Comparison of ENCODE assay signal across 14 cellular contexts in genomic region chr4:108972613-108973283, GRCh38.
A peak's percentile ranks its signal among the peaks of the same experiment; 100 is the strongest.
DNase-seq lines count a peak whose midpoint lies in the region; ATAC-seq and TF ChIP-seq lines count a peak whose summit lies in the region.
"Had no signal": no experiment of that assay in that cellular context is flagged by ENCODE, and none has a peak within 500 bp of the region (broad histone marks: within the 10 kb centered on the region; RNA-seq: fewer than 3 reads in every experiment).

No MANE protein-coding gene starts in this region.

- peaks cover 46% of the 10 kb centered on the region for H3K9me3 Mint-ChIP-seq in activated T-helper 2 cell treated with anti-CD3 and anti-CD28 coated beads, Interferon-gamma antibody, Interleukin-2, Interleukin-4, amounts not matched to agents 10 μg/mL and 5 μg/mL and 100 μg/mL, durations not matched to agents 14 hours and 24 hours and 36 hours
- H3K9me3 Mint-ChIP-seq: nephron progenitor cell had no signal

- peak overlapping the region; percentile 92 for H3K27ac Mint-ChIP-seq in activated T-helper 2 cell treated with anti-CD3 and anti-CD28 coated beads, Interferon-gamma antibody, Interleukin-2, Interleukin-4, amounts not matched to agents 10 μg/mL and 5 μg/mL and 100 μg/mL, durations not matched to agents 14 hours and 24 hours and 36 hours
- H3K27ac Mint-ChIP-seq: B cell, nephron progenitor cell had no signal

- no peaks in the 10 kb centered on the region for H3K27me3 Mint-ChIP-seq in activated T-helper 2 cell treated with anti-CD3 and anti-CD28 coated beads, Interferon-gamma antibody, Interleukin-2, Interleukin-4, amounts not matched to agents 10 μg/mL and 5 μg/mL and 100 μg/mL, durations not matched to agents 14 hours and 24 hours and 36 hours (ENCODE audit: low read depth)
- H3K27me3 Mint-ChIP-seq: B cell had no signal

- intact Hi-C loops in activated T-helper 2 cell treated with anti-CD3 and anti-CD28 coated beads, Interferon-gamma antibody, Interleukin-2, Interleukin-4, amounts not matched to agents 10 μg/mL and 5 μg/mL and 100 μg/mL, durations not matched to agents 14 hours and 24 hours and 36 hours (cut with micrococcal nuclease), result loop anchor here (1.0 to 10.0 kb wide), 3 partner anchors 16 to 386 kb away; no protein-coding TSS in a partner anchor
- intact Hi-C loops in left colon (cut with DNase I, micrococcal nuclease) (no loop called here), lower leg skin (cut with DNase I; ENCODE audit: low total_unique reads) (no loop called here)

- TF ChIP-seq CTCF in lower leg skin (IDR thresholded peaks at IDR 0.05), result no peak

- peak overlapping the region; percentile 54 for H3K4me3 Mint-ChIP-seq in activated T-helper 2 cell treated with anti-CD3 and anti-CD28 coated beads, Interferon-gamma antibody, Interleukin-2, Interleukin-4, amounts not matched to agents 10 μg/mL and 5 μg/mL and 100 μg/mL, durations not matched to agents 14 hours and 24 hours and 36 hours (ENCODE audit: low read depth)
- H3K4me3 Mint-ChIP-seq: B cell, nephron progenitor cell had no signal

- no peak overlapping the region for H3K4me3 ChIP-seq in lower leg skin (ENCODE audit: low read depth, poor library complexity, severe bottlenecking)
- H3K4me3 ChIP-seq: adrenal gland, left lung, right lobe of liver had no signal

- DNase-seq in GF-D8 (lab: John Stamatoyannopoulos, UW), result peak; percentile 68
- DNase-seq in activated T-helper 2 cell treated with anti-CD3 and anti-CD28 coated beads, Interferon-gamma antibody, Interleukin-2, Interleukin-4, amounts not matched to agents 10 μg/mL and 5 μg/mL and 100 μg/mL, durations not matched to agents 14 hours and 24 hours and 36 hours (ENCODE audit: low spot score), result no peak
- no peak for DNase-seq in left colon
- DNase-seq in NCI-H2196 treated with DMSO at 0.1 percent for 48 hours (lab: John Stamatoyannopoulos, UW; ENCODE audit: unreplicated experiment), result no peak
- DNase-seq in lower leg skin (ENCODE audit: low spot score in 2 of 2), result no peak
- no peak for DNase-seq in NCI-H2081 (lab: John Stamatoyannopoulos, UW)
- DNase-seq: adrenal gland, left lung, nephron progenitor cell, right lobe of liver had no signal

- WGBS in lower leg skin, 2 donors, result 44 to 51% methylated on average over 5 of the region's 5 CpGs

- H3K36me3 Mint-ChIP-seq in activated T-helper 2 cell treated with anti-CD3 and anti-CD28 coated beads, Interferon-gamma antibody, Interleukin-2, Interleukin-4, amounts not matched to agents 10 μg/mL and 5 μg/mL and 100 μg/mL, durations not matched to agents 14 hours and 24 hours and 36 hours (ENCODE audit: low read depth), result peaks cover 42% of the 10 kb centered on the region

- ATAC-seq in GM18909 (IDR thresholded peaks at IDR 0.05; ENCODE audit: poor library complexity, unreplicated experiment) (peak; percentile 74), HG03354 (IDR thresholded peaks at IDR 0.05; ENCODE audit: poor library complexity, severe bottlenecking, unreplicated experiment) (peak; percentile 60), left colon (no peak)
- ATAC-seq: left lung, right lobe of liver, SK-N-SH treated with all-trans-retinoic acid at 6 μM for 48 hours had no signal

- TF ChIP-seq POLR2A in lower leg skin (IDR thresholded peaks at IDR 0.05), result no peak

- peaks cover 43% of the 10 kb centered on the region for H3K4me1 Mint-ChIP-seq in activated T-helper 2 cell treated with anti-CD3 and anti-CD28 coated beads, Interferon-gamma antibody, Interleukin-2, Interleukin-4, amounts not matched to agents 10 μg/mL and 5 μg/mL and 100 μg/mL, durations not matched to agents 14 hours and 24 hours and 36 hours (ENCODE audit: low read depth)
- H3K4me1 Mint-ChIP-seq: B cell, nephron progenitor cell had no signal
